Comparison of ENCODE assay signal across 33 cellular contexts in genomic region chr1:178521241-178521640, GRCh38. TPM values are rescaled to one million over a fixed set of nuclear protein-coding genes. Genes with fewer than 3 reads are reported as not detected.
"Had no signal": no experiment of that assay in that cellular context is flagged by ENCODE, and none has a peak within 500 bp of the region (broad histone marks: within the 10 kb centered on the region; RNA-seq: fewer than 3 reads in every experiment).

No MANE protein-coding gene starts in this region.

- H3K4me3 ChIP-seq: ascending aorta, K562, SJSA1 had no signal

- H3K4me1 ChIP-seq: ascending aorta, SJSA1 had no signal

- H3K4me1 Mint-ChIP-seq: activated CD4-positive, alpha-beta T cell treated with anti-CD3 and anti-CD28 coated beads, Interleukin-2, amount 10 ng/mL, durations not matched to agents 24 days and 14 days; activated naive CD8-positive, alpha-beta T cell treated with anti-CD3 and anti-CD28 coated beads for 36 hours; activated T-helper 17 cell treated with anti-CD3 and anti-CD28 coated beads, Interleukin-2, amount 50 U/mL, for 72 hours had no signal

- H3K9me3 Mint-ChIP-seq: activated CD4-positive, alpha-beta T cell treated with anti-CD3 and anti-CD28 coated beads, Interleukin-2, amount 10 ng/mL, durations not matched to agents 24 days and 14 days; activated CD8-positive, alpha-beta T cell treated with anti-CD3 and anti-CD28 coated beads for 36 hours; activated naive CD8-positive, alpha-beta T cell treated with anti-CD3 and anti-CD28 coated beads for 36 hours; activated T-helper 17 cell treated with anti-CD3 and anti-CD28 coated beads, Interleukin-2, amount 50 U/mL, for 72 hours; T-helper 1 cell treated with Interleukin-12 subunit alpha and Interleukin-12 subunit beta and Interleukin-4 antibody, amounts not matched to agents 30 μg/mL and 1 μg/mL, for 36 hours; T-helper 2 cell treated with Interferon-gamma antibody and Interleukin-4, amounts not matched to agents 5 μg/mL and 100 μg/mL, for 36 hours had no signal

- H3K4me3 Mint-ChIP-seq: activated CD4-positive, alpha-beta T cell treated with anti-CD3 and anti-CD28 coated beads, Interleukin-2, amount 10 ng/mL, durations not matched to agents 24 days and 14 days; activated CD8-positive, alpha-beta T cell treated with anti-CD3 and anti-CD28 coated beads for 36 hours; activated naive CD8-positive, alpha-beta T cell treated with anti-CD3 and anti-CD28 coated beads for 36 hours; activated T-cell treated with anti-CD3 and anti-CD28 coated beads, Interleukin-2, amount 50 U/mL, for 72 hours; activated T-helper 17 cell treated with anti-CD3 and anti-CD28 coated beads, Interleukin-2, amount 50 U/mL, for 72 hours; T-helper 1 cell treated with Interleukin-12 subunit alpha and Interleukin-12 subunit beta and Interleukin-4 antibody, amounts not matched to agents 30 μg/mL and 1 μg/mL, for 36 hours; T-helper 2 cell treated with Interferon-gamma antibody and Interleukin-4, amounts not matched to agents 5 μg/mL and 100 μg/mL, for 36 hours had no signal

- H3K4me2 ChIP-seq: SK-N-SH had no signal

- H3K27me3 Mint-ChIP-seq: activated T-helper 17 cell treated with anti-CD3 and anti-CD28 coated beads, Interleukin-2, amount 50 U/mL, for 72 hours had no signal

- H3K9ac ChIP-seq: SK-N-SH had no signal

- H3K27ac Mint-ChIP-seq: activated CD4-positive, alpha-beta T cell treated with anti-CD3 and anti-CD28 coated beads, Interleukin-2, amount 10 ng/mL, durations not matched to agents 24 days and 14 days; activated CD8-positive, alpha-beta T cell treated with anti-CD3 and anti-CD28 coated beads for 36 hours; activated naive CD8-positive, alpha-beta T cell treated with anti-CD3 and anti-CD28 coated beads for 36 hours; activated T-cell treated with anti-CD3 and anti-CD28 coated beads, Interleukin-2, amount 50 U/mL, for 72 hours; activated T-helper 17 cell treated with anti-CD3 and anti-CD28 coated beads, Interleukin-2, amount 50 U/mL, for 72 hours; T-helper 1 cell treated with Interleukin-12 subunit alpha and Interleukin-12 subunit beta and Interleukin-4 antibody, amounts not matched to agents 30 μg/mL and 1 μg/mL, for 36 hours; T-helper 2 cell treated with Interferon-gamma antibody and Interleukin-4, amounts not matched to agents 5 μg/mL and 100 μg/mL, for 36 hours had no signal

- H3K27me3 ChIP-seq: ascending aorta, SJSA1 had no signal

- H3K36me3 ChIP-seq: ascending aorta, SJSA1 had no signal

- FAIRE-seq: K562, TTC549 had no signal

- H3K36me3 Mint-ChIP-seq: activated naive CD8-positive, alpha-beta T cell treated with anti-CD3 and anti-CD28 coated beads for 36 hours had no signal

- H3K9me3 ChIP-seq: ascending aorta, SJSA1, SK-N-SH had no signal

- DNase-seq: activated CD4-positive, alpha-beta T cell treated with anti-CD3 and anti-CD28 coated beads, Interleukin-2, amount 10 ng/mL, durations not matched to agents 24 days and 14 days; activated CD4-positive, alpha-beta T cell treated with anti-CD3 and anti-CD28 coated beads, Interleukin-2, amount 50 U/mL, for 4 hours; activated CD8-positive, alpha-beta T cell treated with anti-CD3 and anti-CD28 coated beads for 36 hours; activated naive CD4-positive, alpha-beta T cell; activated naive CD4-positive, alpha-beta T cell treated with anti-CD3 and anti-CD28 coated beads, Interleukin-2, amount 50 U/mL, for 16 hours; activated naive CD8-positive, alpha-beta T cell treated with anti-CD3 and anti-CD28 coated beads for 36 hours; activated T-cell treated with anti-CD3 and anti-CD28 coated beads, Interleukin-2, amount 50 U/mL, for 1 hour; activated T-cell treated with anti-CD3 and anti-CD28 coated beads, Interleukin-2, amount 50 U/mL, for 72 hours; amniotic stem cell; NCI-H1092 treated with DMSO at 0.1 percent for 48 hours; NCI-H1417; NCI-H146; NCI-H187; NCI-H2029 treated with DMSO at 0.1 percent for 48 hours; NCI-H2107; NCI-H2171; NCI-H510A; NCI-H526; NCI-H748 treated with DMSO at 0.1 percent for 48 hours; OCI-M1; RPMI8226; SHP77 treated with DMSO at 0.1 percent for 48 hours; SK-N-SH had no signal

- H3K27ac ChIP-seq: ascending aorta, SJSA1 had no signal

- ATAC-seq: activated CD8-positive, alpha-beta T cell treated with anti-CD3 and anti-CD28 coated beads for 36 hours; activated T-cell treated with anti-CD3 and anti-CD28 coated beads, Interleukin-2, amount 50 U/mL, for 72 hours; activated T-helper 17 cell treated with anti-CD3 and anti-CD28 coated beads, Interleukin-2, amount 50 U/mL, for 72 hours; K562; Panc1 had no signal

RNA-seq across cellular contexts. Expression of gene TEX35, which starts 8.3 kb away (rescaled TPM):
- total RNA-seq: activated CD4-positive, alpha-beta T cell treated with anti-CD3 and anti-CD28 coated beads, Interleukin-2, amount 10 ng/mL, durations not matched to agents 24 days and 14 days; activated CD8-positive, alpha-beta memory T cell treated with anti-CD3 and anti-CD28 coated beads for 36 hours; activated CD8-positive, alpha-beta T cell treated with anti-CD3 and anti-CD28 coated beads for 36 hours; activated naive CD8-positive, alpha-beta T cell treated with anti-CD3 and anti-CD28 coated beads for 36 hours; activated T-cell treated with anti-CD3 and anti-CD28 coated beads, Interleukin-2, amount 50 U/mL, for 72 hours; activated T-helper 17 cell treated with anti-CD3 and anti-CD28 coated beads, Interleukin-2, amount 50 U/mL, for 72 hours; ascending aorta; K562; M059J; SJSA1 had no signal
- polyA plus RNA-seq: K562 had no signal

RNA-seq across cellular contexts. Expression of gene CLEC20A, which starts 24.5 kb away (rescaled TPM):
- total RNA-seq: activated CD4-positive, alpha-beta T cell treated with anti-CD3 and anti-CD28 coated beads, Interleukin-2, amount 10 ng/mL, durations not matched to agents 24 days and 14 days; activated CD8-positive, alpha-beta memory T cell treated with anti-CD3 and anti-CD28 coated beads for 36 hours; activated CD8-positive, alpha-beta T cell treated with anti-CD3 and anti-CD28 coated beads for 36 hours; activated naive CD8-positive, alpha-beta T cell treated with anti-CD3 and anti-CD28 coated beads for 36 hours; activated T-cell treated with anti-CD3 and anti-CD28 coated beads, Interleukin-2, amount 50 U/mL, for 72 hours; activated T-helper 17 cell treated with anti-CD3 and anti-CD28 coated beads, Interleukin-2, amount 50 U/mL, for 72 hours; ascending aorta; K562; M059J; SJSA1 had no signal
- polyA plus RNA-seq: K562, SK-N-SH had no signal
